Comparison of ENCODE assay signal across 16 cellular contexts in genomic region chr2:8586397-8587051, GRCh38.
DNase-seq lines count a peak whose midpoint lies in the region; ATAC-seq and TF ChIP-seq lines count a peak whose summit lies in the region.
"Had no signal": no experiment of that assay in that cellular context is flagged by ENCODE, and none has a peak within 500 bp of the region (broad histone marks: within the 10 kb centered on the region; RNA-seq: fewer than 3 reads in every experiment).

No MANE protein-coding gene starts in this region.

- peaks cover 21% of the 10 kb centered on the region for H3K27me3 Mint-ChIP-seq in activated naive CD8-positive, alpha-beta T cell treated with anti-CD3 and anti-CD28 coated beads, Interleukin-2, amount 10 ng/mL, durations not matched to agents 7 days and 5 days

- no peak overlapping the region for H3K27ac ChIP-seq in upper lobe of left lung
- H3K27ac ChIP-seq: colonic mucosa, pancreas had no signal

- H3K27me3 ChIP-seq in upper lobe of left lung, result no peaks in the 10 kb centered on the region
- H3K27me3 ChIP-seq: colonic mucosa, pancreas had no signal

- no peak overlapping the region for H3K4me3 Mint-ChIP-seq in activated naive CD8-positive, alpha-beta T cell treated with anti-CD3 and anti-CD28 coated beads, Interleukin-2, amount 10 ng/mL, durations not matched to agents 7 days and 5 days
- no peak overlapping the region for H3K4me3 Mint-ChIP-seq in stimulated activated effector memory CD8-positive, alpha-beta T cell treated with anti-CD3 and anti-CD28 coated beads, Interleukin-12 subunit alpha, Interleukin-12 subunit beta, amount 100 ng/mL, for 72 hours
- H3K4me3 Mint-ChIP-seq: activated naive CD8-positive, alpha-beta T cell; brain; memory B cell had no signal

- H3K27ac Mint-ChIP-seq in activated naive CD8-positive, alpha-beta T cell treated with anti-CD3 and anti-CD28 coated beads, Interleukin-2, amount 10 ng/mL, durations not matched to agents 7 days and 5 days, result peak overlapping the region; percentile 73
- peak overlapping the region; percentile 63 for H3K27ac Mint-ChIP-seq in stimulated activated effector memory CD8-positive, alpha-beta T cell treated with anti-CD3 and anti-CD28 coated beads, Interleukin-12 subunit alpha, Interleukin-12 subunit beta, amount 100 ng/mL, for 72 hours
- H3K27ac Mint-ChIP-seq: activated naive CD8-positive, alpha-beta T cell; memory B cell; T-helper 2 cell treated with Interferon-gamma antibody and Interleukin-4, amounts not matched to agents 5 μg/mL and 100 μg/mL, for 36 hours had no signal

- no peak overlapping the region for H3K4me3 ChIP-seq in upper lobe of left lung
- H3K4me3 ChIP-seq: colonic mucosa, pancreas had no signal

- no peaks in the 10 kb centered on the region for H3K36me3 ChIP-seq in upper lobe of left lung
- H3K36me3 ChIP-seq: colonic mucosa, pancreas had no signal

- no peak for TF ChIP-seq CTCF in upper lobe of left lung (IDR thresholded peaks at IDR 0.05)

- peaks cover 43% of the 10 kb centered on the region for H3K4me1 Mint-ChIP-seq in activated naive CD8-positive, alpha-beta T cell treated with anti-CD3 and anti-CD28 coated beads, Interleukin-2, amount 10 ng/mL, durations not matched to agents 7 days and 5 days
- peaks cover 32% of the 10 kb centered on the region for H3K4me1 Mint-ChIP-seq in stimulated activated effector memory CD8-positive, alpha-beta T cell treated with anti-CD3 and anti-CD28 coated beads, Interleukin-12 subunit alpha, Interleukin-12 subunit beta, amount 100 ng/mL, for 72 hours

- ATAC-seq in GM18868 (IDR thresholded peaks at IDR 0.05; ENCODE audit: unreplicated experiment) (peak; percentile 4), upper lobe of left lung (ENCODE audit: low FRiP score in 2 of 2) (no peak), HG02870 (IDR thresholded peaks at IDR 0.05; ENCODE audit: unreplicated experiment) (no peak)
- no peak for ATAC-seq in activated naive CD8-positive, alpha-beta T cell treated with anti-CD3 and anti-CD28 coated beads, Interleukin-2, amount 10 ng/mL, durations not matched to agents 7 days and 5 days (ENCODE audit: low read depth)
- no peak for ATAC-seq in stimulated activated effector memory CD8-positive, alpha-beta T cell treated with anti-CD3 and anti-CD28 coated beads, Interleukin-12 subunit alpha, Interleukin-12 subunit beta, amount 100 ng/mL, for 72 hours
- ATAC-seq: naive thymus-derived CD4-positive, alpha-beta T cell; pancreas had no signal

- no peak for TF ChIP-seq EP300 in upper lobe of left lung (IDR thresholded peaks at IDR 0.05)

- TF ChIP-seq POLR2A in upper lobe of left lung (IDR thresholded peaks at IDR 0.05), result no peak

- H3K36me3 Mint-ChIP-seq in activated naive CD8-positive, alpha-beta T cell treated with anti-CD3 and anti-CD28 coated beads, Interleukin-2, amount 10 ng/mL, durations not matched to agents 7 days and 5 days, result no peaks in the 10 kb centered on the region
- no peaks in the 10 kb centered on the region for H3K36me3 Mint-ChIP-seq in stimulated activated effector memory CD8-positive, alpha-beta T cell treated with anti-CD3 and anti-CD28 coated beads, Interleukin-12 subunit alpha, Interleukin-12 subunit beta, amount 100 ng/mL, for 72 hours
- H3K36me3 Mint-ChIP-seq: activated naive CD8-positive, alpha-beta T cell; brain; memory B cell; naive thymus-derived CD4-positive, alpha-beta T cell had no signal

- 93 to 94% methylated on average over 14 to 16 of the region's 16 CpGs for WGBS in upper lobe of left lung, 2 donors

- H3K9me3 Mint-ChIP-seq in activated naive CD8-positive, alpha-beta T cell treated with anti-CD3 and anti-CD28 coated beads, Interleukin-2, amount 10 ng/mL, durations not matched to agents 7 days and 5 days, result no peaks in the 10 kb centered on the region
- no peaks in the 10 kb centered on the region for H3K9me3 Mint-ChIP-seq in stimulated activated effector memory CD8-positive, alpha-beta T cell treated with anti-CD3 and anti-CD28 coated beads, Interleukin-12 subunit alpha, Interleukin-12 subunit beta, amount 100 ng/mL, for 72 hours
- H3K9me3 Mint-ChIP-seq: memory B cell; naive thymus-derived CD4-positive, alpha-beta T cell; T-helper 2 cell treated with Interferon-gamma antibody and Interleukin-4, amounts not matched to agents 5 μg/mL and 100 μg/mL, for 36 hours had no signal

- POLR2A ChIA-PET in activated naive CD8-positive, alpha-beta T cell treated with anti-CD3 and anti-CD28 coated beads, Interleukin-2, amount 10 ng/mL, durations not matched to agents 7 days and 5 days (lab: Charles Lee), result interaction anchor here (1.1 to 10.0 kb wide), 2 partner anchors 41 to 94 kb away, joined by 4 to 80 read pairs; partner anchors contain the start of gene ID2

- H3K4me1 ChIP-seq in upper lobe of left lung, result peaks cover 6 to 21% (median 13%) of the 10 kb centered on the region in 4 donors

- H3K9me3 ChIP-seq in upper lobe of left lung, result no peaks in the 10 kb centered on the region
- H3K9me3 ChIP-seq: colonic mucosa, pancreas had no signal

- DNase-seq in activated CD8-positive, alpha-beta memory T cell treated with anti-CD3 and anti-CD28 coated beads, Interleukin-2, amount 50 U/mL, for 48 hours, result peak; percentile 52
- no peak for DNase-seq in activated CD8-positive, alpha-beta memory T cell treated with anti-CD3 and anti-CD28 coated beads for 24 hours
- DNase-seq in activated naive CD8-positive, alpha-beta T cell treated with anti-CD3 and anti-CD28 coated beads, Interleukin-2, amount 10 ng/mL, durations not matched to agents 7 days and 5 days, result no peak
- no peak for DNase-seq in stimulated activated effector memory CD8-positive, alpha-beta T cell treated with anti-CD3 and anti-CD28 coated beads, Interleukin-12 subunit alpha, Interleukin-12 subunit beta, amount 100 ng/mL, for 72 hours (ENCODE audit: low spot score in 2 of 2)
- DNase-seq in upper lobe of left lung, result no peak
- no peak for DNase-seq in NCI-H345 treated with DMSO at 0.1 percent for 48 hours (lab: John Stamatoyannopoulos, UW; ENCODE audit: unreplicated experiment)
- DNase-seq: colonic mucosa, hippocampal formation had no signal
